ENCODE assay signal across 8 cellular contexts in genomic region chr16:77722315-77723107, GRCh38. TPM values are rescaled to one million over a fixed set of nuclear protein-coding genes. Genes with fewer than 3 reads are reported as not detected.
A peak's percentile ranks its signal among the peaks of the same experiment; 100 is the strongest.
DNase-seq lines count a peak whose midpoint lies in the region; ATAC-seq and TF ChIP-seq lines count a peak whose summit lies in the region.

NUDT7 (plus strand) TSS chr16:77722514; CDS start chr16:77722583, 69 bp downstream.

- H3K9me3 Mint-ChIP-seq in IgD-negative memory B cell: no peaks in the 10 kb centered on the region

- peaks cover 17% of the 10 kb centered on the region for H3K4me1 ChIP-seq in OCI-LY7 (ENCODE audit: insufficient read depth, low read length, poor library complexity, severe bottlenecking)
- H3K4me1 ChIP-seq in esophagus squamous epithelium: peaks cover 0 to 18% (median 6%) of the 10 kb centered on the region in 3 donors

- peak; percentile 67 for TF ChIP-seq CTCF in OCI-LY7 (conservative IDR thresholded peaks at IDR 0.05; ENCODE audit: low read length)
- TF ChIP-seq CTCF in esophagus squamous epithelium (IDR thresholded peaks at IDR 0.05): peak in 2 of 6 experiments; percentile 5 to 24

- BruUV-seq in OCI-LY7 (replicated peaks; lab: Mats Ljungman, UMichigan): no TSS peak

- intact Hi-C loops in OCI-LY7 (cut with micrococcal nuclease; ENCODE audit: unreplicated experiment): loop anchor here (1.0 to 10.0 kb wide), 3 partner anchors 42 to 528 kb away; partner anchors contain the start of genes MON1B, SYCE1L and WWOX
- intact Hi-C loops in esophagus squamous epithelium (cut with DNase I): no loop called here

- H3K79me2 ChIP-seq in OCI-LY7 (ENCODE audit: insufficient read depth, low read depth, low read length): no peaks in the 10 kb centered on the region

- H3K9me3 ChIP-seq in OCI-LY7 (ENCODE audit: low read length) (no peaks in the 10 kb centered on the region), esophagus squamous epithelium (no peaks in the 10 kb centered on the region)

- peak within 1 kb of the TSS; percentile 84 to 97 (median 94) for H3K4me3 Mint-ChIP-seq in IgD-negative memory B cell

- H3K4me1 Mint-ChIP-seq in IgD-negative memory B cell: peaks cover 0 to 10% (median 9%) of the 10 kb centered on the region in 3 donors

- peak; percentile 84 for ATAC-seq in GM21529 (IDR thresholded peaks at IDR 0.05; ENCODE audit: unreplicated experiment)

- TF ChIP-seq POLR2A in esophagus squamous epithelium (IDR thresholded peaks at IDR 0.05): peak in 2 of 4 donors; percentile 22 to 59

- CTCF ChIA-PET in OCI-LY7 (lab: Charles Lee; ENCODE audit: unreplicated experiment): interaction anchor here (0.6 kb wide), 2 partner anchors 23 to 338 kb away, joined by 3 to 5 read pairs; no protein-coding TSS in a partner anchor

- DNase-seq in DMS53 treated with DMSO at 0.1 percent for 48 hours (lab: John Stamatoyannopoulos, UW; ENCODE audit: unreplicated experiment) (peak; percentile 54), OCI-LY7 (ENCODE audit: low spot score) (peak; percentile 96), esophagus squamous epithelium (lab: John Stamatoyannopoulos, UW) (peak; percentile 94), myocyte (ENCODE audit: low read depth) (peak; percentile 88)
- peak; percentile 96 to 98 for DNase-seq in activated T-cell treated with anti-CD3 and anti-CD28 coated beads, Interleukin-2, amount 50 U/mL, for 48 hours
- peak; percentile 91 to 93 for DNase-seq in stimulated activated CD8-positive, alpha-beta memory T cell treated with anti-CD3 and anti-CD28 coated beads, Interleukin-7, amount 100 ng/mL, for 4 hours (ENCODE audit: low read depth in 2 of 2)

- no peaks in the 10 kb centered on the region for H3K36me3 Mint-ChIP-seq in IgD-negative memory B cell

- 1% methylated on average over 14 to 25 of the region's 55 CpGs for WGBS in esophagus squamous epithelium, 2 donors

- no peaks in the 10 kb centered on the region for H4K20me1 ChIP-seq in OCI-LY7 (ENCODE audit: insufficient read depth, low read length)

- no peaks in the 10 kb centered on the region for H3K27me3 Mint-ChIP-seq in IgD-negative memory B cell

- H3K4me3 ChIP-seq in OCI-LY7 (ENCODE audit: low read depth, low read length, poor library complexity, severe bottlenecking) (peak within 1 kb of the TSS; percentile 82), esophagus squamous epithelium (peak within 1 kb of the TSS; percentile 65 to 89 (median 81))

- H3K27ac ChIP-seq in OCI-LY7 (ENCODE audit: low read depth, low read length, poor library complexity, severe bottlenecking) (peak within 1 kb of the TSS; percentile 44), esophagus squamous epithelium (peak within 1 kb of the TSS; percentile 84 to 93 (median 88))

- POLR2A ChIA-PET in OCI-LY7 (lab: Charles Lee): interaction anchor here (0.6 to 1.1 kb wide), 15 partner anchors 9 to 1637 kb away, joined by 3 to 11 read pairs (median 4); no protein-coding TSS in a partner anchor

- peak within 1 kb of the TSS; percentile 96 for H2AFZ ChIP-seq in OCI-LY7 (ENCODE audit: low read length)

- no peaks in the 10 kb centered on the region for H3K9me2 ChIP-seq in OCI-LY7 (ENCODE audit: insufficient read depth, low read length)

- H3K27me3 ChIP-seq in esophagus squamous epithelium: no peaks in the 10 kb centered on the region

- H3K27ac Mint-ChIP-seq in IgD-negative memory B cell: peak within 1 kb of the TSS; percentile 20 to 88 (median 63)

- H3K36me3 ChIP-seq in OCI-LY7 (ENCODE audit: insufficient read depth, low read length) (no peaks in the 10 kb centered on the region), esophagus squamous epithelium (peaks cover 0 to 9% (median 0%) of the 10 kb centered on the region in 3 donors)

- peak within 1 kb of the TSS; percentile 94 for H3K4me2 ChIP-seq in OCI-LY7 (ENCODE audit: low read length)

RNA-seq across cellular contexts. Expression of gene NUDT7, which starts in this region (rescaled TPM):
- polyA plus RNA-seq in IgD-negative memory B cell: 8.8 TPM
- total RNA-seq in OCI-LY7 (2014; rRNA removed; shearing (Covaris generic)): 4.4 and 9.1 TPM in 2 replicates
- total RNA-seq in OCI-LY7 (2022) (22.1 and 28.5 TPM in 2 replicates), esophagus squamous epithelium (10 to 100 TPM in 2 of 4 donors, 1 to 10 TPM in 2; 2.3 to 10.1 (median 6.3) TPM), myocyte (0.53 and 0.99 TPM in 2 replicates)
- 0.71 TPM for polyA plus RNA-seq in myocyte (2012)

Comparison
In these comparisons a context has a peak if more than half of its experiments do, and no peak if none do; other contexts are left out.
1. Peak in every context shown above with its lines: DNase-seq, ATAC-seq, H3K4me3 ChIP-seq and H3K27ac ChIP-seq.
2. Peak in DNase-seq in myocyte; RNA of the gene not detected or under 1 TPM.